In genomic region chr13:42803563-42804212, GRCh38 we compare ENCODE assay signal across 17 cellular contexts. TPM values are rescaled to one million over a fixed set of nuclear protein-coding genes. Genes with fewer than 3 reads are reported as not detected.
A peak's percentile ranks its signal among the peaks of the same experiment; 100 is the strongest.
DNase-seq lines count a peak whose midpoint lies in the region; ATAC-seq, FAIRE-seq and TF ChIP-seq lines count a peak whose summit lies in the region.
"Had no signal": no experiment of that assay in that cellular context is flagged by ENCODE, and none has a peak within 500 bp of the region (broad histone marks: within the 10 kb centered on the region; RNA-seq: fewer than 3 reads in every experiment).

No MANE protein-coding gene starts in this region.

- ATAC-seq in GM21529 (IDR thresholded peaks at IDR 0.05; ENCODE audit: unreplicated experiment) (peak; percentile 18), HG03432 (IDR thresholded peaks at IDR 0.05; ENCODE audit: unreplicated experiment) (peak; percentile 15), esophagus mucosa (no peak), pancreas (no peak)
- ATAC-seq: sciatic nerve had no signal

- H3K27me3 ChIP-seq in pancreas: no peaks in the 10 kb centered on the region

- TF ChIP-seq POLR2A in GM12892 (IDR thresholded peaks at IDR 0.05; ENCODE audit: low read depth, low read length): no peak

- intact Hi-C loops in pancreas (cut with DNase I): no loop called here

- H3K4me3 ChIP-seq in cardiac fibroblast (replicated peaks in 1 of 2; ENCODE audit: low read depth in 2 of 2, low read length in 2 of 2) (no peak overlapping the region), pancreas (no peak overlapping the region)

- H3K9me3 ChIP-seq in pancreas: no peaks in the 10 kb centered on the region

- no peaks in the 10 kb centered on the region for H3K4me1 ChIP-seq in pancreas

- H3K27ac ChIP-seq in pancreas: no peak overlapping the region

- H3K36me3 ChIP-seq in pancreas: no peaks in the 10 kb centered on the region

- FAIRE-seq in GM12892 (lab: Jason Lieb, UNC) (peak; percentile 79), pancreas (lab: Jason Lieb, UNC) (no peak)

- TF ChIP-seq CTCF in cardiac fibroblast (IDR thresholded peaks at IDR 0.05; ENCODE audit: low read depth, low read length) (no peak), pancreas (IDR thresholded peaks at IDR 0.05) (no peak)

- DNase-seq in GM12892 (ENCODE audit: insufficient read length) (no peak), cardiac fibroblast (ENCODE audit: low read depth in 2 of 2) (peak; percentile 29 to 64), COR-L47 (lab: John Stamatoyannopoulos, UW) (no peak), DMS79 (lab: John Stamatoyannopoulos, UW) (no peak), pancreas (no peak)
- DNase-seq: cerebellar nuclear complex; DMS153; NCI-H1105; NCI-H524; stimulated activated naive CD8-positive, alpha-beta T cell treated with anti-CD3 and anti-CD28 coated beads, Interleukin-15, amount 100 ng/mL, for 72 hours had no signal

- WGBS in pancreas, 2 donors: 63 to 73% methylated on average over 2 of the region's 2 CpGs

RNA-seq across cellular contexts. Expression of gene FAM216B, which starts 22.3 kb away (rescaled TPM):
- polyA plus RNA-seq in GM12892 (2012; ENCODE audit: missing spikeins): not detected
- total RNA-seq in esophagus mucosa: not detected
- total RNA-seq in pancreas: under 1 TPM in 1 of 6 donors, not detected in 5; 0.06 TPM
- not detected for polyA plus RNA-seq in pancreas
- total RNA-seq: epithelial cell of proximal tubule, lung microvascular endothelial cell, neural crest cell, sciatic nerve had no signal

Comparison
In these comparisons a context has a peak if more than half of its experiments do, and no peak if none do; other contexts are left out.
1. DNase-seq: peak in cardiac fibroblast (2 of 2); none in GM12892 (single experiment), COR-L47 (single experiment), DMS79 (single experiment) and pancreas (0 of 6).
2. ATAC-seq: peak in GM21529 (single experiment) and HG03432 (single experiment); none in esophagus mucosa (single experiment) and pancreas (0 of 4).